8 cellular contexts compared by ENCODE assay signal in the genomic region with DNA sequence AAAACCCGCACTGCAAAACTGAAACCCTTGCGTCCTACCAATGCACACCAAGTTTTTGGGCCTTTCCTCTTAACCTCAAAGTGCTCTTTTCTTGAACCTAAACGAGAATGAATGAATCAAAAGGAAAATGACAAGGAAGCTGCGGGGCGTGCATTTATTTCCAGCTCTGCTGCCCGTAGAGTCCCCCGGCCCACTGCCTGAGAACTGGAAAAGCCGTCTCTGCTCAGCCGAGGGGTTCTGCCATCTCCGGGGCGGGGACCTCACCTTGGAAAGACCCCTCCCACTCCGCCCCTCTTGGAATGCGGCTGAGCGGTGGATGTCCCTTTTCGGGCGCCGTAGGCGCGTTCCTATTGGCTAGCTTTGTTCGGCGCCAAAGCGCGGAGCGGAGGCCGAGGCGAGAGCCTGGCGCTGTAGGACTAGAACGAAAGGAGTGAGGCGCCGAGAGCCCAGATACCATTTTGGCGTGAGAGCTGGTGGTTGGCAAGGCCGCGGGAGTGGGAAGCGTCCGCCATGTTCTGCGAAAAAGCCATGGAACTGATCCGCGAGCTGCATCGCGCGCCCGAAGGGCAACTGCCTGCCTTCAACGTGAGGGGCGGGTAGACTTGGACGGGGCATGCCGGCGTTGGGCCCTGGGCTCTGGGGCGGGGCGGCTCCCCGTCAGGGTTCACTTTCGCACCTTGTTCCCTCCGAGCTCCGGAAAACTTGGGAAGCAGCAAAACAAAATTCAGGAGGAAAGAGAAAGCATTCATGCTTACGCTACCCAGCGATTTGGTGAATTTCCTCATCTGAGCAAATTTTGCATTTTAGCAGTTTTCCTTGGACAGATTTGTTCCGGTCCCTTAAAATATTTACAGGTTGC. TPM values are rescaled to one million over a fixed set of nuclear protein-coding genes. Genes with fewer than 3 reads are reported as not detected.
DNase-seq lines count a peak whose midpoint lies in the region; ATAC-seq and TF ChIP-seq lines count a peak whose summit lies in the region.

A gene (plus strand): TSS at position 363 of the 859 bp plus-strand sequence. CDS start 148 bp downstream, at position 511.

- TF ChIP-seq CTCF in adrenal gland (IDR thresholded peaks at IDR 0.05), result no peak
- TF ChIP-seq CTCF in prostate gland (IDR thresholded peaks at IDR 0.05), result no peak

- peak; percentile 89 for DNase-seq in NCI-H1436 (lab: John Stamatoyannopoulos, UW)
- peak; percentile 40 to 90 (median 54) for DNase-seq in T-helper 1 cell
- DNase-seq in adrenal gland, result peak; percentile 64 to 87 (median 79)
- DNase-seq in left ventricle myocardium superior, result peak; percentile 86
- DNase-seq in prostate gland (ENCODE audit: low spot score), result peak; percentile 71

- H3K4me3 ChIP-seq in adrenal gland (peak within 1 kb of the TSS in 3 of 4 donors; percentile 49 to 68 (median 67)), prostate gland (peak within 1 kb of the TSS; percentile 42 to 46), urinary bladder (ENCODE audit: low read depth, low read length) (peak within 1 kb of the TSS; percentile 56)

- intact Hi-C loops in adrenal gland (cut with DNase I) (no loop called here), left ventricle myocardium superior (cut with micrococcal nuclease) (no loop called here), prostate gland (cut with DNase I) (loop anchor here (5.0 kb wide), 1 partner anchor 415 kb away; a partner anchor contains a TSS)

- H3K27ac ChIP-seq in adrenal gland (peak within 1 kb of the TSS in 3 of 5 donors; percentile 36 to 60 (median 55)), prostate gland (peak within 1 kb of the TSS; percentile 7 to 52), urinary bladder (ENCODE audit: low read depth) (no peak within 1 kb of the TSS)

- H3K27me3 ChIP-seq in adrenal gland (no peaks in the 10 kb centered on the region), prostate gland (replicated peaks; ENCODE audit: insufficient read depth) (no peaks in the 10 kb centered on the region)

- H3K36me3 ChIP-seq in adrenal gland (replicated peaks in 1 of 2), result no peaks in the 10 kb centered on the region
- H3K36me3 ChIP-seq in prostate gland, result no peaks in the 10 kb centered on the region
- H3K36me3 ChIP-seq in urinary bladder (ENCODE audit: insufficient read depth), result no peaks in the 10 kb centered on the region

- peaks cover 6 to 8% of the 10 kb centered on the region in 2 donors for H3K4me1 ChIP-seq in adrenal gland (replicated peaks in 1 of 2)
- H3K4me1 ChIP-seq in prostate gland (replicated peaks), result peaks cover 3% of the 10 kb centered on the region
- peaks cover 2% of the 10 kb centered on the region for H3K4me1 ChIP-seq in urinary bladder (ENCODE audit: insufficient read depth)

- ATAC-seq in GM18498 (IDR thresholded peaks at IDR 0.05; ENCODE audit: unreplicated experiment) (peak; percentile 90), HG02852 (IDR thresholded peaks at IDR 0.05; ENCODE audit: unreplicated experiment) (peak; percentile 88), left ventricle myocardium superior (peak; percentile 97)

- H3K9me3 ChIP-seq in adrenal gland (replicated peaks in 1 of 3) (no peaks in the 10 kb centered on the region), prostate gland (no peaks in the 10 kb centered on the region)

- TF ChIP-seq POLR2A in adrenal gland (IDR thresholded peaks at IDR 0.05) (peak in 1 of 2 donors; percentile 33), prostate gland (IDR thresholded peaks at IDR 0.05) (no peak)

- WGBS in adrenal gland, 4 donors, result 1 to 2% (median 1%) methylated on average over 20 to 56 of the region's 56 CpGs
- WGBS in prostate gland, result under 1% methylated on average over 48 of the region's 56 CpGs
- 1% methylated on average over 56 of the region's 56 CpGs for WGBS in urinary bladder

RNA-seq across cellular contexts. Expression of the gene that starts here (rescaled TPM):
- total RNA-seq in adrenal gland (1 to 10 TPM in 6 of 8 donors, under 1 TPM in 2; 0.30 to 2.1 (median 1.2) TPM), left ventricle myocardium superior (0.94 TPM), prostate gland (1 to 10 TPM; 2.2 to 6.0 TPM), urinary bladder (10.2 TPM)
- polyA plus RNA-seq in adrenal gland (1 to 10 TPM in 1 of 3 donors, under 1 TPM in 2; 0.30 to 1.6 (median 0.56) TPM), urinary bladder (0.80 TPM)

Comparison
In these comparisons a context has a peak if more than half of its experiments do, and no peak if none do; other contexts are left out.
1. Peak in DNase-seq and ATAC-seq in left ventricle myocardium superior; RNA of the gene not detected or under 1 TPM.